In genomic region chr3:13650210-13651056, GRCh38 we compare ENCODE assay signal across 8 cellular contexts.
DNase-seq lines count a peak whose midpoint lies in the region; ATAC-seq and TF ChIP-seq lines count a peak whose summit lies in the region.

No MANE protein-coding gene starts in this region.

- intact Hi-C loops in right lobe of liver (cut with DNase I): loop anchor here in 1 of 2 donors (10.0 kb wide), 2 partner anchors 234 to 556 kb away; partner anchors contain the start of gene WNT7A

- H3K4me3 Mint-ChIP-seq in activated CD4-positive, alpha-beta T cell treated with anti-CD3 and anti-CD28 coated beads, Interleukin-2, amount 10 ng/mL, durations not matched to agents 7 days and 5 days: peak overlapping the region; percentile 20

- no peak for TF ChIP-seq POLR2A in right lobe of liver (IDR thresholded peaks at IDR 0.05)

- no peak overlapping the region for H3K27ac ChIP-seq in right lobe of liver

- H3K4me3 ChIP-seq in choroid plexus epithelial cell (ENCODE audit: low read depth, low read length) (no peak overlapping the region), right lobe of liver (no peak overlapping the region)

- peaks cover 0 to 5% (median 0%) of the 10 kb centered on the region in 4 donors for H3K4me1 ChIP-seq in right lobe of liver

- POLR2A ChIA-PET in activated CD4-positive, alpha-beta T cell treated with anti-CD3 and anti-CD28 coated beads, Interleukin-2, amount 10 ng/mL, durations not matched to agents 7 days and 5 days (lab: Charles Lee): no interaction called here

- peaks cover 0 to 5% of the 10 kb centered on the region in 2 donors for H3K27me3 ChIP-seq in right lobe of liver

- peak; percentile 54 for ATAC-seq in GM21717 (IDR thresholded peaks at IDR 0.05; ENCODE audit: unreplicated experiment)
- peak; percentile 82 to 92 (median 88) for ATAC-seq in right lobe of liver

- H3K36me3 Mint-ChIP-seq in activated CD4-positive, alpha-beta T cell treated with anti-CD3 and anti-CD28 coated beads, Interleukin-2, amount 10 ng/mL, durations not matched to agents 7 days and 5 days (ENCODE audit: low read depth): no peaks in the 10 kb centered on the region

- peak; percentile 46 for DNase-seq in COR-L47 (lab: John Stamatoyannopoulos, UW)
- DNase-seq in NCI-H2196 (lab: John Stamatoyannopoulos, UW; ENCODE audit: unreplicated experiment): peak; percentile 61
- DNase-seq in activated CD4-positive, alpha-beta T cell treated with anti-CD3 and anti-CD28 coated beads, Interleukin-2, amount 10 ng/mL, durations not matched to agents 7 days and 5 days: peak; percentile 75
- DNase-seq in choroid plexus epithelial cell (ENCODE audit: low read depth): peak; percentile 83
- peak; percentile 79 to 84 (median 79) for DNase-seq in right lobe of liver
- peak; percentile 28 to 74 (median 56) for DNase-seq in stimulated activated CD4-positive, alpha-beta T cell treated with anti-CD3 and anti-CD28 coated beads, TNF-alpha, amount 100 ng/mL, for 1 hour (ENCODE audit: low read depth in 3 of 3, low spot score in 1 of 3)
- DNase-seq in NCI-H2107 treated with DMSO at 0.1 percent for 48 hours (lab: John Stamatoyannopoulos, UW; ENCODE audit: unreplicated experiment): no peak

- H3K36me3 ChIP-seq in right lobe of liver: no peaks in the 10 kb centered on the region

- CTCF ChIA-PET in activated CD4-positive, alpha-beta T cell treated with anti-CD3 and anti-CD28 coated beads, Interleukin-2, amount 10 ng/mL, durations not matched to agents 7 days and 5 days (lab: Charles Lee): interaction anchor here (0.6 to 5.3 kb wide), 7 partner anchors 12 to 1880 kb away, joined by 3 to 49 read pairs (median 3); no protein-coding TSS in a partner anchor

- 46% methylated on average over 9 of the region's 48 CpGs for WGBS in right lobe of liver (ENCODE audit: insufficient coverage, low coverage, low lambda C conversion rate, missing lambda C conversion rate)

- peaks cover 51% of the 10 kb centered on the region for H3K4me1 Mint-ChIP-seq in activated CD4-positive, alpha-beta T cell treated with anti-CD3 and anti-CD28 coated beads, Interleukin-2, amount 10 ng/mL, durations not matched to agents 7 days and 5 days

- no peaks in the 10 kb centered on the region for H3K9me3 Mint-ChIP-seq in activated CD4-positive, alpha-beta T cell treated with anti-CD3 and anti-CD28 coated beads, Interleukin-2, amount 10 ng/mL, durations not matched to agents 7 days and 5 days

- H3K9me3 ChIP-seq in right lobe of liver: peaks cover 0 to 2% (median 0%) of the 10 kb centered on the region in 4 donors

- peaks cover 33% of the 10 kb centered on the region for H3K27me3 Mint-ChIP-seq in activated CD4-positive, alpha-beta T cell treated with anti-CD3 and anti-CD28 coated beads, Interleukin-2, amount 10 ng/mL, durations not matched to agents 7 days and 5 days

- TF ChIP-seq CTCF in choroid plexus epithelial cell (conservative IDR thresholded peaks at IDR 0.05; ENCODE audit: low read depth, low read length) (peak; percentile 90), right lobe of liver (IDR thresholded peaks at IDR 0.05) (peak; percentile 98 to 100 (median 100))

- peak overlapping the region; percentile 61 for H3K27ac Mint-ChIP-seq in activated CD4-positive, alpha-beta T cell treated with anti-CD3 and anti-CD28 coated beads, Interleukin-2, amount 10 ng/mL, durations not matched to agents 7 days and 5 days
